Comparison of ENCODE assay signal across 1 cellular context in the genomic region with DNA sequence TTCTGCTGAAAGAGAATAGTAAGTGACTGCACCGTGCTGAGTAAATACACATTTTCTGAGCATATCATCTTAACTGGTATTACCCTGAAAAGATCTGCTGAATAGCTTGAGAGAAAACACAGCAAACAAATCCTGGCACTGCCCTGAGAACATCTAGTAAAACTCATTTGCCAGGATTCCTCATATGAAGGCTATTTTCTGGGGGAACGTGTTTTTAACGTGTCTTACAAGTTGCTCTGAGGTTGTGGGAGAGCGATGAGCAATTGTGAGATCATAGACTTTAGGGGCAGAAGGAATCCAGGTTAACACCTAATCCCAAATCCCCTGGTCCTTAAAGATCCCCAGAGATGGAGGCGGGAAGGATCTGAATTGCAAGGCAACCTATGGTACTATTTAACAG.
TF ChIP-seq lines count a peak whose summit lies in the region.

No MANE protein-coding gene starts in this region.

TF ChIP-seq in IMR-90, 13 proteins besides CTCF, POLR2A, EP300 and RAD21 (continued from another document):
- TF ChIP-seq, protein P1, sequence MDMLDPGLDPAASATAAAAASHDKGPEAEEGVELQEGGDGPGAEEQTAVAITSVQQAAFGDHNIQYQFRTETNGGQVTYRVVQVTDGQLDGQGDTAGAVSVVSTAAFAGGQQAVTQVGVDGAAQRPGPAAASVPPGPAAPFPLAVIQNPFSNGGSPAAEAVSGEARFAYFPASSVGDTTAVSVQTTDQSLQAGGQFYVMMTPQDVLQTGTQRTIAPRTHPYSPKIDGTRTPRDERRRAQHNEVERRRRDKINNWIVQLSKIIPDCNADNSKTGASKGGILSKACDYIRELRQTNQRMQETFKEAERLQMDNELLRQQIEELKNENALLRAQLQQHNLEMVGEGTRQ (IDR thresholded peaks at IDR 0.05; ENCODE audit: low read depth, low read length): no peak
- no peak for TF ChIP-seq NFE2L2 (IDR thresholded peaks at IDR 0.05; ENCODE audit: low read depth, low read length)
- no peak for TF ChIP-seq ELK1 (IDR thresholded peaks at IDR 0.05; ENCODE audit: borderline replicate concordance, low read depth, low read length)
